In genomic region chr5:133285583-133286021, GRCh38 we compare ENCODE assay signal across 1 cellular context.
A peak's percentile ranks its signal among the peaks of the same experiment; 100 is the strongest.
TF ChIP-seq lines count a peak whose summit lies in the region.

No MANE protein-coding gene starts in this region.

TF ChIP-seq in HCT116, 20 proteins besides CTCF, POLR2A, EP300 and RAD21 (continued from another document):
- peak; percentile 47; the same call in 1 of the 2 replicates for TF ChIP-seq MAX (IDR thresholded peaks at IDR 0.05)
- TF ChIP-seq ZFX (IDR thresholded peaks at IDR 0.05), result no peak
- no peak for TF ChIP-seq EZH2phosphoT487 (IDR thresholded peaks at IDR 0.05; ENCODE audit: borderline replicate concordance)
- TF ChIP-seq CEBPB (IDR thresholded peaks at IDR 0.05; ENCODE audit: low read depth), result no peak
- no peak for TF ChIP-seq ZBTB33 (IDR thresholded peaks at IDR 0.05; ENCODE audit: extremely low read depth, insufficient replicate concordance, low read length)
- TF ChIP-seq ZNF274 (IDR thresholded peaks at IDR 0.05; ENCODE audit: low read depth, low read length), result no peak
- TF ChIP-seq FOSL1 (IDR thresholded peaks at IDR 0.05; ENCODE audit: low read depth), result 0 out of 2 replicates have a peak, but pooled peaks have one; percentile 15
- no peak for TF ChIP-seq EGR1 (IDR thresholded peaks at IDR 0.05; ENCODE audit: low read depth)
